In genomic region chr7:874036-874749, GRCh38 we compare ENCODE assay signal across 8 cellular contexts. TPM values are rescaled to one million over a fixed set of nuclear protein-coding genes. Genes with fewer than 3 reads are reported as not detected.
DNase-seq lines count a peak whose midpoint lies in the region; ATAC-seq and TF ChIP-seq lines count a peak whose summit lies in the region.

No MANE protein-coding gene starts in this region.

- DNase-seq in DND-41 (no peak), epithelial cell of prostate (ENCODE audit: low read depth, low spot score) (no peak), prostate gland (ENCODE audit: low spot score) (no peak), DMS114 treated with DMSO at 0.1 percent for 48 hours (lab: John Stamatoyannopoulos, UW; ENCODE audit: unreplicated experiment) (no peak)

- peaks cover 20% of the 10 kb centered on the region for H3F3A ChIP-seq in SU-DHL-6 (ENCODE audit: insufficient read depth)

- H3K4me3 ChIP-seq in DND-41 (ENCODE audit: low read depth in 1 of 2, low read length in 2 of 2) (no peak overlapping the region), SU-DHL-6 (ENCODE audit: insufficient read depth, low read length, poor library complexity, severe bottlenecking) (no peak overlapping the region), prostate gland (no peak overlapping the region)

- WGBS in prostate gland = 81% methylated on average over 9 of the region's 9 CpGs

- no peak for TF ChIP-seq CTCF in DND-41 (IDR thresholded peaks at IDR 0.05; ENCODE audit: borderline replicate concordance, extremely low read depth, low read length, poor library complexity, severe bottlenecking)
- no peak for TF ChIP-seq CTCF in SU-DHL-6 (IDR thresholded peaks at IDR 0.05; ENCODE audit: insufficient read depth, low read length, poor library complexity, severe bottlenecking)
- TF ChIP-seq CTCF in prostate gland (IDR thresholded peaks at IDR 0.05) = no peak

- H3K9ac ChIP-seq in DND-41 (ENCODE audit: low read depth, low read length) (peak overlapping the region; percentile 10), SU-DHL-6 (ENCODE audit: low read length) (peak overlapping the region; percentile 10; the same call in 1 of the 2 replicates)

- H3K4me1 ChIP-seq in DND-41 (ENCODE audit: insufficient read depth, low read length) (peaks cover 37% of the 10 kb centered on the region), prostate gland (replicated peaks) (no peaks in the 10 kb centered on the region)

- peaks cover 13% of the 10 kb centered on the region for H4K20me1 ChIP-seq in DND-41 (ENCODE audit: insufficient read depth, low read length)
- no peaks in the 10 kb centered on the region for H4K20me1 ChIP-seq in SU-DHL-6 (ENCODE audit: low read depth, low read length)

- H3K9me2 ChIP-seq in SU-DHL-6 (replicated peaks; ENCODE audit: insufficient read depth, low read length) = no peaks in the 10 kb centered on the region

- TF ChIP-seq POLR2A in prostate gland (IDR thresholded peaks at IDR 0.05) = no peak

- H2AFZ ChIP-seq in DND-41 (ENCODE audit: low read depth, low read length) (no peak overlapping the region), SU-DHL-6 (ENCODE audit: low read depth, low read length, severe bottlenecking) (peak overlapping the region; percentile 50)

- no peak overlapping the region for H3K4me2 ChIP-seq in DND-41 (ENCODE audit: insufficient read depth, low read length)
- H3K4me2 ChIP-seq in SU-DHL-6 (ENCODE audit: low read depth, low read length, poor library complexity, severe bottlenecking) = peak overlapping the region; percentile 31

- peaks cover 44% of the 10 kb centered on the region for H3K36me3 ChIP-seq in DND-41 (ENCODE audit: insufficient read depth, low read length)
- no peaks in the 10 kb centered on the region; the same call in 1 of the 2 replicates for H3K36me3 ChIP-seq in SU-DHL-6 (ENCODE audit: low read length)
- H3K36me3 ChIP-seq in prostate gland = no peaks in the 10 kb centered on the region

- no peak for ATAC-seq in DND-41 (ENCODE audit: insufficient read depth, low read depth)
- no peak for ATAC-seq in GM18858 (IDR thresholded peaks at IDR 0.05; ENCODE audit: unreplicated experiment)
- ATAC-seq in HG03025 (IDR thresholded peaks at IDR 0.05; ENCODE audit: low FRiP score, unreplicated experiment) = no peak
- ATAC-seq in GM18868 (IDR thresholded peaks at IDR 0.05; ENCODE audit: unreplicated experiment) = no peak

- intact Hi-C loops in prostate gland (cut with DNase I) = loop anchor here (5.0 to 10.0 kb wide), 2 partner anchors 37 to 549 kb away; no protein-coding TSS in a partner anchor

- H3K9me3 ChIP-seq in DND-41 (ENCODE audit: insufficient read depth, low read length, severe bottlenecking) = no peaks in the 10 kb centered on the region
- H3K9me3 ChIP-seq in SU-DHL-6 (ENCODE audit: insufficient read depth, low read length) = no peaks in the 10 kb centered on the region
- no peaks in the 10 kb centered on the region for H3K9me3 ChIP-seq in prostate gland

- H3K27me3 ChIP-seq in DND-41 (ENCODE audit: insufficient read depth, low read length, poor library complexity) = no peaks in the 10 kb centered on the region
- no peaks in the 10 kb centered on the region for H3K27me3 ChIP-seq in SU-DHL-6 (ENCODE audit: low read length)
- H3K27me3 ChIP-seq in prostate gland (replicated peaks; ENCODE audit: insufficient read depth) = no peaks in the 10 kb centered on the region

- H3K79me2 ChIP-seq in DND-41 (ENCODE audit: insufficient read depth, low read length) (peaks cover 27% of the 10 kb centered on the region), SU-DHL-6 (ENCODE audit: insufficient read depth, low read length) (peaks cover 23% of the 10 kb centered on the region)

- peak overlapping the region; percentile 37 for H3K27ac ChIP-seq in DND-41 (ENCODE audit: low read length)
- H3K27ac ChIP-seq in SU-DHL-6 (ENCODE audit: low read depth, low read length) = peak overlapping the region; percentile 34; the same call in 1 of the 2 replicates
- H3K27ac ChIP-seq in epithelial cell of prostate = peak overlapping the region; percentile 36
- peak overlapping the region; percentile 46 to 53 for H3K27ac ChIP-seq in prostate gland

RNA-seq across cellular contexts. Expression of gene GET4, which starts 2.2 kb away (rescaled TPM):
- 10 to 100 TPM; 50.0 to 91.9 TPM for total RNA-seq in prostate gland

RNA-seq across cellular contexts. Expression of gene SUN1, which starts 41.9 kb away (rescaled TPM):
- total RNA-seq in prostate gland = 100 to 1,000 TPM; 106 to 177 TPM
